ENCODE assay signal across 10 cellular contexts in genomic region chr3:49131576-49131975, GRCh38. TPM values are rescaled to one million over a fixed set of nuclear protein-coding genes. Genes with fewer than 3 reads are reported as not detected.
DNase-seq lines count a peak whose midpoint lies in the region; ATAC-seq and TF ChIP-seq lines count a peak whose summit lies in the region.
"Had no signal": no experiment of that assay in that cellular context is flagged by ENCODE, and none has a peak within 500 bp of the region (broad histone marks: within the 10 kb centered on the region; RNA-seq: fewer than 3 reads in every experiment).

No MANE protein-coding gene starts in this region.

- peak overlapping the region; percentile 71 to 89 for H3K4me3 ChIP-seq in Panc1 (ENCODE audit: low read depth in 2 of 2, low read length in 2 of 2)
- peak overlapping the region; percentile 79 to 81 for H3K4me3 ChIP-seq in mucosa of rectum (ENCODE audit: low read length in 2 of 2)
- H3K4me3 ChIP-seq in thoracic aorta = peak overlapping the region; percentile 84
- no peak overlapping the region for H3K4me3 ChIP-seq in H7 (ENCODE audit: insufficient read depth, low read depth, low read length)

- DNase-seq in Panc1 (ENCODE audit: low read depth, low spot score) (no peak), endothelial cell (ENCODE audit: low spot score) (no peak), thoracic aorta (ENCODE audit: low spot score) (no peak), mesenteric fat pad (ENCODE audit: low spot score) (no peak), H7 (no peak)
- no peak for DNase-seq in effector CD8-positive, alpha-beta T cell (lab: John Stamatoyannopoulos, UW)
- DNase-seq: NCI-H526 had no signal

- H3K27ac ChIP-seq in Panc1 (ENCODE audit: low read length) (peak overlapping the region; percentile 91; the same call in 1 of the 2 replicates), mucosa of rectum (ENCODE audit: low read depth in 2 of 2, low read length in 2 of 2) (no peak overlapping the region), thoracic aorta (peak overlapping the region; percentile 88 to 94)

- H3K27me3 ChIP-seq in Panc1 (ENCODE audit: control insufficient read depth, insufficient read depth, low read length) (no peaks in the 10 kb centered on the region), mucosa of rectum (ENCODE audit: control insufficient read depth in 2 of 2, insufficient read depth in 2 of 2, low read length in 2 of 2) (no peaks in the 10 kb centered on the region), thoracic aorta (replicated peaks; ENCODE audit: insufficient read depth) (no peaks in the 10 kb centered on the region), H7 (ENCODE audit: control insufficient read depth, insufficient read depth, low read length) (no peaks in the 10 kb centered on the region)

- no peaks in the 10 kb centered on the region; the same call in 1 of the 2 replicates for H3K36me3 ChIP-seq in Panc1 (ENCODE audit: control insufficient read depth, insufficient read depth, low read length)
- peaks cover 3 to 8% of the 10 kb centered on the region in 2 donors for H3K36me3 ChIP-seq in mucosa of rectum (ENCODE audit: control insufficient read depth in 2 of 2, insufficient read depth in 2 of 2, low read length in 2 of 2)
- H3K36me3 ChIP-seq in thoracic aorta = peaks cover 22% of the 10 kb centered on the region
- no peaks in the 10 kb centered on the region; the same call in 1 of the 2 replicates for H3K36me3 ChIP-seq in H7 (replicated peaks; ENCODE audit: control insufficient read depth, insufficient read depth, low read length)

- H3K27me3 Mint-ChIP-seq in endothelial cell (ENCODE audit: unreplicated experiment) = peaks cover 16% of the 10 kb centered on the region

- no TSS peak for BruUV-seq in Panc1 (replicated peaks; lab: Mats Ljungman, UMichigan)

- no peaks in the 10 kb centered on the region for H3K9me3 Mint-ChIP-seq in endothelial cell (ENCODE audit: unreplicated experiment)
- H3K9me3 Mint-ChIP-seq: T-helper 1 cell treated with Interleukin-12 subunit alpha and Interleukin-12 subunit beta and Interleukin-4 antibody, amounts not matched to agents 30 μg/mL and 1 μg/mL, for 36 hours had no signal

- POLR2A ChIA-PET in Panc1 (lab: Charles Lee) = no interaction called here

- H3K4me1 Mint-ChIP-seq in endothelial cell (ENCODE audit: unreplicated experiment) = peaks cover 12% of the 10 kb centered on the region

- intact Hi-C loops in Panc1 (cut with micrococcal nuclease; ENCODE audit: unreplicated experiment) = no loop called here

- H3K4me1 ChIP-seq in Panc1 (ENCODE audit: control insufficient read depth, insufficient read depth, low read length) (peaks cover 12% of the 10 kb centered on the region), mucosa of rectum (ENCODE audit: control insufficient read depth in 2 of 2, insufficient read depth in 2 of 2, low read length in 2 of 2) (peaks cover 17 to 18% of the 10 kb centered on the region in 2 donors), thoracic aorta (ENCODE audit: control insufficient read depth in 1 of 2, low read depth in 2 of 2) (peaks cover 14 to 41% of the 10 kb centered on the region in 2 donors)

- H3K9ac ChIP-seq in mucosa of rectum (ENCODE audit: low read depth in 1 of 2, low read length in 2 of 2) = peak overlapping the region in 1 of 2 donors; percentile 66

- CTCF ChIA-PET in Panc1 (lab: Charles Lee) = no interaction called here

- H3K9me3 ChIP-seq in Panc1 (ENCODE audit: control insufficient read depth, insufficient read depth, low read depth, low read length) (no peaks in the 10 kb centered on the region), mucosa of rectum (ENCODE audit: control insufficient read depth in 2 of 2, low read length in 2 of 2) (no peaks in the 10 kb centered on the region), thoracic aorta (no peaks in the 10 kb centered on the region)

- H3K4me3 Mint-ChIP-seq in endothelial cell (ENCODE audit: unreplicated experiment) = peak overlapping the region; percentile 96
- H3K4me3 Mint-ChIP-seq: T-helper 1 cell treated with Interleukin-12 subunit alpha and Interleukin-12 subunit beta and Interleukin-4 antibody, amounts not matched to agents 30 μg/mL and 1 μg/mL, for 36 hours had no signal

- in situ Hi-C loops in Panc1 (cut with HindIII; ENCODE audit: low pct_unique_long_range_greater_than_20kb, low sequenced_read_pairs) = no loop called here

- ATAC-seq in Panc1 (no peak), thoracic aorta (ENCODE audit: insufficient number of reproducible peaks, low FRiP score, low read depth) (no peak), GM19023 (IDR thresholded peaks at IDR 0.05; ENCODE audit: unreplicated experiment) (no peak)

- H3K27ac Mint-ChIP-seq in endothelial cell (ENCODE audit: unreplicated experiment) = peak overlapping the region; percentile 48
- H3K27ac Mint-ChIP-seq: T-helper 1 cell treated with Interleukin-12 subunit alpha and Interleukin-12 subunit beta and Interleukin-4 antibody, amounts not matched to agents 30 μg/mL and 1 μg/mL, for 36 hours had no signal

- H3K36me3 Mint-ChIP-seq in endothelial cell (ENCODE audit: low read depth, unreplicated experiment) = peaks cover 20% of the 10 kb centered on the region

- no peak for TF ChIP-seq CTCF in Panc1 (IDR thresholded peaks at IDR 0.05)
- no peak for TF ChIP-seq CTCF in endothelial cell (IDR thresholded peaks at IDR 0.05; ENCODE audit: unreplicated experiment)
- no peak for TF ChIP-seq CTCF in thoracic aorta (IDR thresholded peaks at IDR 0.05)

RNA-seq across cellular contexts. Expression of gene LAMB2, which starts 1.3 kb away (rescaled TPM):
- total RNA-seq in Panc1 (2021; ENCODE audit: unreplicated experiment) (189 TPM), endothelial cell (ENCODE audit: unreplicated experiment) (259 TPM), thoracic aorta (100 to 1,000 TPM; 764 to 806 TPM), mesenteric fat pad (310 TPM)
- polyA plus RNA-seq in Panc1 (2012; ENCODE audit: insufficient read length) = 252 TPM
- 81.1 and 87.3 TPM in 2 replicates for total RNA-seq in H7 (2014; rRNA removed; shearing (Covaris generic))

RNA-seq across cellular contexts. Expression of gene USP19, which starts 11.0 kb away (rescaled TPM):
- 60.6 TPM for total RNA-seq in Panc1 (2021; ENCODE audit: unreplicated experiment)
- polyA plus RNA-seq in Panc1 (2012; ENCODE audit: insufficient read length) = 40.7 TPM
- total RNA-seq in endothelial cell (ENCODE audit: unreplicated experiment) = 38.8 TPM
- total RNA-seq in thoracic aorta = 10 to 100 TPM; 56.3 to 62.5 TPM
- 45.0 TPM for total RNA-seq in mesenteric fat pad
- 64.4 and 73.0 TPM in 2 replicates for total RNA-seq in H7 (2014; rRNA removed; shearing (Covaris generic))

RNA-seq across cellular contexts. Expression of gene QARS1, which starts 27.0 kb away (rescaled TPM):
- 186 TPM for total RNA-seq in Panc1 (2021; ENCODE audit: unreplicated experiment)
- 232 TPM for polyA plus RNA-seq in Panc1 (2012; ENCODE audit: insufficient read length)
- 416 TPM for total RNA-seq in endothelial cell (ENCODE audit: unreplicated experiment)
- total RNA-seq in thoracic aorta = 100 to 1,000 TPM; 143 to 179 TPM
- 167 TPM for total RNA-seq in mesenteric fat pad
- 308 and 312 TPM in 2 replicates for total RNA-seq in H7 (2014; rRNA removed; shearing (Covaris generic))

RNA-seq across cellular contexts. Expression of gene CCDC71, which starts 34.6 kb away (rescaled TPM):
- total RNA-seq in Panc1 (2021; ENCODE audit: unreplicated experiment) = 14.1 TPM
- 19.7 TPM for polyA plus RNA-seq in Panc1 (2012; ENCODE audit: insufficient read length)
- total RNA-seq in endothelial cell (ENCODE audit: unreplicated experiment) = 24.8 TPM
- 10 to 100 TPM; 28.8 to 28.9 TPM for total RNA-seq in thoracic aorta
- total RNA-seq in mesenteric fat pad = 19.4 TPM
- total RNA-seq in H7 (2014; rRNA removed; shearing (Covaris generic)) = 37.1 and 46.4 TPM in 2 replicates

RNA-seq across cellular contexts. Expression of gene QRICH1, which starts 37.7 kb away (rescaled TPM):
- 79.9 TPM for total RNA-seq in Panc1 (2021; ENCODE audit: unreplicated experiment)
- polyA plus RNA-seq in Panc1 (2012; ENCODE audit: insufficient read length) = 53.5 TPM
- 136 TPM for total RNA-seq in endothelial cell (ENCODE audit: unreplicated experiment)
- 100 to 1,000 TPM in 1 of 2 donors, 10 to 100 TPM in 1; 83.7 to 110 TPM for total RNA-seq in thoracic aorta
- 96.9 TPM for total RNA-seq in mesenteric fat pad
- total RNA-seq in H7 (2014; rRNA removed; shearing (Covaris generic)) = 118 and 137 TPM in 2 replicates

Comparison
In these comparisons a context has a peak if more than half of its experiments do, and no peak if none do; other contexts are left out.
1. H3K27ac ChIP-seq: peak in Panc1 (single experiment) and thoracic aorta (2 of 2); none in mucosa of rectum (0 of 2).